In genomic region chr12:29024117-29024516, GRCh38 we compare ENCODE assay signal across 18 cellular contexts.
DNase-seq lines count a peak whose midpoint lies in the region; ATAC-seq, FAIRE-seq and TF ChIP-seq lines count a peak whose summit lies in the region.
"Had no signal": no experiment of that assay in that cellular context is flagged by ENCODE, and none has a peak within 500 bp of the region (broad histone marks: within the 10 kb centered on the region; RNA-seq: fewer than 3 reads in every experiment).

No MANE protein-coding gene starts in this region.

- no peak for TF ChIP-seq EP300 in K562 (IDR thresholded peaks at IDR 0.05; ENCODE audit: low read length)

- no peak overlapping the region for H3K14ac ChIP-seq in IMR-90 (replicated peaks; ENCODE audit: low read depth, low read length)

- H3K4me1 ChIP-seq in IMR-90 (ENCODE audit: control insufficient read depth, insufficient read depth, low read length) (no peaks in the 10 kb centered on the region), K562 (replicated peaks in 1 of 2; ENCODE audit: control insufficient read depth in 2 of 2, insufficient read depth in 2 of 2, low read length in 2 of 2) (no peaks in the 10 kb centered on the region)
- H3K4me1 ChIP-seq: gastrocnemius medialis had no signal

- H4K20me1 ChIP-seq in IMR-90 (ENCODE audit: insufficient read depth, low read length) (no peaks in the 10 kb centered on the region), K562 (replicated peaks; ENCODE audit: control insufficient read depth, insufficient read depth, low read length) (no peaks in the 10 kb centered on the region)

- in situ Hi-C loops in IMR-90 (cut with MboI; ENCODE audit: low sequenced_read_pairs) = no loop called here
- in situ Hi-C loops in K562 (cut with MboI) = no loop called here

- TF ChIP-seq CTCF in C4-2B (conservative IDR thresholded peaks at IDR 0.05) (peak; percentile 53), IMR-90 (conservative IDR thresholded peaks at IDR 0.05; ENCODE audit: low read depth, low read length) (0 out of 2 replicates have a peak, but pooled peaks have one; percentile 10), K562 (IDR thresholded peaks at IDR 0.05 in 2 of 3, conservative IDR thresholded peaks at IDR 0.05 in 1 of 3; ENCODE audit: insufficient read depth in 2 of 3, low read depth in 1 of 3, low read length in 3 of 3) (peak in 2 of 3 experiments; percentile 19 to 30; a peak in 2 of 6 replicates)

- H3K79me2 ChIP-seq in K562 (ENCODE audit: control insufficient read depth, insufficient read depth, low read length) = no peaks in the 10 kb centered on the region

- H2BK20ac ChIP-seq in IMR-90 (ENCODE audit: low read depth, low read length) = no peak overlapping the region

- H3K4me2 ChIP-seq in IMR-90 (ENCODE audit: low read depth, low read length) = no peak overlapping the region
- H3K4me2 ChIP-seq in K562 (ENCODE audit: insufficient read depth, low read length) = no peak overlapping the region

- H2BK5ac ChIP-seq in IMR-90 (ENCODE audit: low read depth, low read length, poor library complexity, severe bottlenecking) = no peak overlapping the region

- ATAC-seq in IMR-90 (ENCODE audit: low read depth) (no peak), K562 (no peak), left colon (peak; percentile 46), GM18519 (IDR thresholded peaks at IDR 0.05; ENCODE audit: low FRiP score, unreplicated experiment) (no peak)
- ATAC-seq: gastrocnemius medialis; left lobe of liver; stimulated activated effector memory CD8-positive, alpha-beta T cell treated with anti-CD3 and anti-CD28 coated beads, Interleukin-12 subunit alpha, Interleukin-12 subunit beta, amount 100 ng/mL, for 72 hours; T-cell had no signal

- H3K4me3 ChIP-seq in IMR-90 (ENCODE audit: insufficient read depth, low read depth, low read length) (no peak overlapping the region), K562 (no peak overlapping the region)
- H3K4me3 ChIP-seq: gastrocnemius medialis had no signal

- H3K23ac ChIP-seq in IMR-90 (ENCODE audit: low read depth, low read length) = no peak overlapping the region

- H3K9me1 ChIP-seq in IMR-90 (ENCODE audit: insufficient read depth, low read length) (no peaks in the 10 kb centered on the region), K562 (ENCODE audit: control insufficient read depth, insufficient read depth, low read length) (no peaks in the 10 kb centered on the region)

- no peak overlapping the region for H3K56ac ChIP-seq in IMR-90 (ENCODE audit: extremely low read depth, insufficient read depth, low read length)

- dilution Hi-C loops in IMR-90 (cut with HindIII; ENCODE audit: low sequenced_read_pairs, unreplicated experiment) = no loop called here

- no peak overlapping the region for H3K27ac ChIP-seq in C4-2B
- H3K27ac ChIP-seq in IMR-90 (ENCODE audit: insufficient read depth, low read length) = no peak overlapping the region
- no peak overlapping the region for H3K27ac ChIP-seq in K562 (ENCODE audit: extremely low read depth, low read depth, low read length)
- H3K27ac ChIP-seq: gastrocnemius medialis had no signal

- no peaks in the 10 kb centered on the region for H3K79me1 ChIP-seq in IMR-90 (ENCODE audit: low read depth in 1 of 2, low read length in 2 of 2)

- POLR2A ChIA-PET in IMR-90 (lab: Charles Lee; ENCODE audit: unreplicated experiment) = no interaction called here
- POLR2A ChIA-PET in K562 (lab: Yijun Ruan, JAX) = no interaction called here

- H2AK5ac ChIP-seq in IMR-90 (ENCODE audit: low read depth, low read length) = no peak overlapping the region

- H2AFZ ChIP-seq in IMR-90 (replicated peaks; ENCODE audit: low read length, poor library complexity) (no peak overlapping the region), K562 (ENCODE audit: low read depth, low read length) (no peak overlapping the region)

- H3K9me3 ChIP-seq in IMR-90 (ENCODE audit: control insufficient read depth, insufficient read depth, low read length) (no peaks in the 10 kb centered on the region), K562 (replicated peaks; ENCODE audit: control insufficient read depth, insufficient read depth, low read depth, low read length) (no peaks in the 10 kb centered on the region)
- H3K9me3 ChIP-seq: gastrocnemius medialis had no signal

- no peak overlapping the region for H4K5ac ChIP-seq in IMR-90 (ENCODE audit: low read depth, low read length)

- no peak overlapping the region for H3K4ac ChIP-seq in IMR-90 (ENCODE audit: low read depth, low read length)

- DNase-seq in IMR-90 (no peak), K562 (ENCODE audit: extremely low read depth in 1 of 4, low spot score in 3 of 4) (peak in 1 of 4 experiments; percentile 8), left colon (no peak), GM12892 (ENCODE audit: insufficient read length) (no peak)
- DNase-seq in effector CD4-positive, alpha-beta T cell = no peak
- DNase-seq in stimulated activated CD4-positive, alpha-beta T cell treated with anti-CD3 and anti-CD28 coated beads, Interleukin-4, amount 100 ng/mL, for 4 hours = no peak
- DNase-seq: activated CD4-positive, alpha-beta memory T cell treated with anti-CD3 and anti-CD28 coated beads for 36 hours; activated naive CD4-positive, alpha-beta T cell treated with anti-CD3 and anti-CD28 coated beads for 36 hours; CD4-positive, CD25-positive, alpha-beta regulatory T cell; gastrocnemius medialis; NCI-H1694 treated with DMSO at 0.1 percent for 48 hours; T-cell had no signal

- no peak overlapping the region for H3K9ac ChIP-seq in IMR-90 (ENCODE audit: low read depth, low read length)
- H3K9ac ChIP-seq in K562 (ENCODE audit: insufficient read depth in 1 of 2, low read depth in 2 of 2, low read length in 2 of 2) = no peak overlapping the region

- no peaks in the 10 kb centered on the region; the same call in 1 of the 2 replicates for H3K27me3 ChIP-seq in IMR-90 (ENCODE audit: control insufficient read depth, insufficient read depth, low read length)
- H3K27me3 ChIP-seq in K562 (ENCODE audit: control insufficient read depth in 2 of 2, insufficient read depth in 2 of 2, low read length in 2 of 2) = no peaks in the 10 kb centered on the region
- H3K27me3 ChIP-seq: gastrocnemius medialis had no signal

- no peak overlapping the region for H2BK120ac ChIP-seq in IMR-90 (ENCODE audit: low read depth, low read length)

- WGBS in IMR-90 (ENCODE audit: extremely low coverage in 2 of 2, insufficient read length in 1 of 2), 2 experiments = no CpG with 5 or more reads among the region's 1 CpG
- WGBS in K562 (ENCODE audit: insufficient coverage, low coverage, missing lambda C conversion rate) = 0% methylated on average over 1 of the region's 1 CpG

- H4K8ac ChIP-seq in IMR-90 (ENCODE audit: low read depth in 2 of 2, low read length in 2 of 2) = no peak overlapping the region

- no peak for TF ChIP-seq POLR2A in IMR-90 (IDR thresholded peaks at IDR 0.05; ENCODE audit: low read depth, low read length)
- TF ChIP-seq POLR2A in K562 (conservative IDR thresholded peaks at IDR 0.05) = no peak
- no peak for TF ChIP-seq POLR2A in GM12892 (IDR thresholded peaks at IDR 0.05; ENCODE audit: low read depth, low read length)

- CTCF ChIA-PET in IMR-90 (lab: Yijun Ruan, JAX) = interaction anchor here (0.6 to 1.1 kb wide), 2 partner anchors 11 to 109 kb away, joined by 4 to 8 read pairs; no protein-coding TSS in a partner anchor
- CTCF ChIA-PET in K562 (lab: Yijun Ruan, JAX; ENCODE audit: low intra/inter-chr PET ratio) = interaction anchor here (0.7 kb wide), 1 partner anchor 293 kb away, joined by 3 read pairs; no protein-coding TSS in a partner anchor

- intact Hi-C loops in IMR-90 (cut with micrococcal nuclease) (no loop called here), K562 (cut with micrococcal nuclease) (no loop called here), left colon (cut with DNase I, micrococcal nuclease) (no loop called here)

- FAIRE-seq in K562 (lab: Jason Lieb, UNC) (no peak), GM12892 (lab: Jason Lieb, UNC) (no peak)
- FAIRE-seq: colon, H54 had no signal

- TF ChIP-seq RAD21 in IMR-90 (IDR thresholded peaks at IDR 0.05; ENCODE audit: low read length) (no peak), K562 (CRISPR knock-in tag; conservative IDR thresholded peaks at IDR 0.05 in 1 of 2, IDR thresholded peaks at IDR 0.05 in 1 of 2) (no peak)

- H2AK9ac ChIP-seq in IMR-90 (replicated peaks; ENCODE audit: low read depth, low read length, poor library complexity) = no peak overlapping the region

- no peak overlapping the region for H3K18ac ChIP-seq in IMR-90 (ENCODE audit: low read depth, low read length)

- H3K36me3 ChIP-seq in IMR-90 (ENCODE audit: control insufficient read depth, insufficient read depth, low read length) = no peaks in the 10 kb centered on the region
- H3K36me3 ChIP-seq in K562 (ENCODE audit: control insufficient read depth, insufficient read depth, low read length) = no peaks in the 10 kb centered on the region
- H3K36me3 ChIP-seq: gastrocnemius medialis had no signal

- no peak overlapping the region for H4K91ac ChIP-seq in IMR-90 (ENCODE audit: insufficient read depth, low read depth, low read length)

- BruUV-seq in IMR-90 (replicated peaks; lab: Mats Ljungman, UMichigan) = no TSS peak
- BruUV-seq in K562 (replicated peaks; lab: Mats Ljungman, UMichigan) = no TSS peak

- H2BK15ac ChIP-seq in IMR-90 (ENCODE audit: low read depth, low read length) = no peak overlapping the region

TF ChIP-seq in IMR-90, 13 proteins besides CTCF, POLR2A, EP300 and RAD21:
- no peak for TF ChIP-seq SMC3 (IDR thresholded peaks at IDR 0.05; ENCODE audit: low read depth, low read length)
- TF ChIP-seq, protein P1, sequence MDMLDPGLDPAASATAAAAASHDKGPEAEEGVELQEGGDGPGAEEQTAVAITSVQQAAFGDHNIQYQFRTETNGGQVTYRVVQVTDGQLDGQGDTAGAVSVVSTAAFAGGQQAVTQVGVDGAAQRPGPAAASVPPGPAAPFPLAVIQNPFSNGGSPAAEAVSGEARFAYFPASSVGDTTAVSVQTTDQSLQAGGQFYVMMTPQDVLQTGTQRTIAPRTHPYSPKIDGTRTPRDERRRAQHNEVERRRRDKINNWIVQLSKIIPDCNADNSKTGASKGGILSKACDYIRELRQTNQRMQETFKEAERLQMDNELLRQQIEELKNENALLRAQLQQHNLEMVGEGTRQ (IDR thresholded peaks at IDR 0.05; ENCODE audit: low read depth, low read length) = no peak
- TF ChIP-seq NFE2L2 (IDR thresholded peaks at IDR 0.05; ENCODE audit: low read depth, low read length) = no peak
- TF ChIP-seq BHLHE40 (IDR thresholded peaks at IDR 0.05; ENCODE audit: low read depth, low read length) = no peak

TF ChIP-seq in K562, 482 proteins besides CTCF, POLR2A, EP300 and RAD21:
- peak; percentile 17; the same call in 1 of the 2 replicates for TF ChIP-seq NFE2 (IDR thresholded peaks at IDR 0.05; ENCODE audit: low read depth)
- TF ChIP-seq, protein P2, sequence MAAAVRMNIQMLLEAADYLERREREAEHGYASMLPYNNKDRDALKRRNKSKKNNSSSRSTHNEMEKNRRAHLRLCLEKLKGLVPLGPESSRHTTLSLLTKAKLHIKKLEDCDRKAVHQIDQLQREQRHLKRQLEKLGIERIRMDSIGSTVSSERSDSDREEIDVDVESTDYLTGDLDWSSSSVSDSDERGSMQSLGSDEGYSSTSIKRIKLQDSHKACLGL (CRISPR knock-in tag; IDR thresholded peaks at IDR 0.05; ENCODE audit: borderline replicate concordance, poor library complexity, severe bottlenecking) = no peak
